ENCODE assay signal across 17 cellular contexts in the genomic region with DNA sequence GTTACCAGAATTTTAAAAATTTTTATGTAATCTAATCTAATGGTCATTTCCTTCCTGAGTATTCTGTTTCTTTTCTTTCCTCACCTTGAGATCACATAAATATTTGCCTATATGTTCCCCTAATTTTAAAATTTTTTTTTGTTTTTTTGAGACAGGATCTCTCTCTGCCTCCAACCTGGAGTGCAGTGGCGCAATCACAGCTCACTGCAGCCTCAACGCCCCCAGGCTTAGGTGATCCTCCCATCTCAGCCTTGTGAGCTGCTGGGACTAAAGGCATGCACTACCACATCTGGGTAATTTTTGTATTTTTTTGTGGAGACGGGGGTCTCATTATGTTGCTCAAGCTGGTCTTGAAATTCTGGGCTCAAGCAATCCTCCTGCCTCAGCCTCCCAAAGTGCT.
"Had no signal": no experiment of that assay in that cellular context is flagged by ENCODE, and none has a peak within 500 bp of the region (broad histone marks: within the 10 kb centered on the region; RNA-seq: fewer than 3 reads in every experiment).

No MANE protein-coding gene starts in this region.

- ATAC-seq: activated T-helper 17 cell treated with anti-CD3 and anti-CD28 coated beads, Interleukin-2, amount 50 U/mL, for 72 hours; T-cell had no signal

- DNase-seq: activated B cell treated with CpG ODN at 0.5 μM for 24 hours; activated CD4-positive, alpha-beta memory T cell treated with anti-CD3 and anti-CD28 coated beads for 36 hours; activated CD4-positive, alpha-beta T cell treated with anti-CD3 and anti-CD28 coated beads, Interleukin-2, amount 10 ng/mL, durations not matched to agents 7 days and 5 days; activated CD8-positive, alpha-beta memory T cell treated with anti-CD3 and anti-CD28 coated beads for 24 hours; activated gamma-delta T cell; activated naive CD4-positive, alpha-beta T cell treated with anti-CD3 and anti-CD28 coated beads for 36 hours; activated T-cell treated with anti-CD3 and anti-CD28 coated beads, Interleukin-2, amount 50 U/mL, for 48 hours; amygdala; NCI-H1436 treated with DMSO at 0.1 percent for 48 hours; NCI-H187 treated with DMSO at 0.1 percent for 48 hours; NCI-H2107; NK-92 treated with Interleukin-12 subunit alpha and Interleukin-12 subunit beta, amount 100 ng/mL, for 24 hours; T-cell; T1000 had no signal

- FAIRE-seq: astrocyte, TTC549 had no signal
